ENCODE assay signal across 16 cellular contexts in the genomic region with DNA sequence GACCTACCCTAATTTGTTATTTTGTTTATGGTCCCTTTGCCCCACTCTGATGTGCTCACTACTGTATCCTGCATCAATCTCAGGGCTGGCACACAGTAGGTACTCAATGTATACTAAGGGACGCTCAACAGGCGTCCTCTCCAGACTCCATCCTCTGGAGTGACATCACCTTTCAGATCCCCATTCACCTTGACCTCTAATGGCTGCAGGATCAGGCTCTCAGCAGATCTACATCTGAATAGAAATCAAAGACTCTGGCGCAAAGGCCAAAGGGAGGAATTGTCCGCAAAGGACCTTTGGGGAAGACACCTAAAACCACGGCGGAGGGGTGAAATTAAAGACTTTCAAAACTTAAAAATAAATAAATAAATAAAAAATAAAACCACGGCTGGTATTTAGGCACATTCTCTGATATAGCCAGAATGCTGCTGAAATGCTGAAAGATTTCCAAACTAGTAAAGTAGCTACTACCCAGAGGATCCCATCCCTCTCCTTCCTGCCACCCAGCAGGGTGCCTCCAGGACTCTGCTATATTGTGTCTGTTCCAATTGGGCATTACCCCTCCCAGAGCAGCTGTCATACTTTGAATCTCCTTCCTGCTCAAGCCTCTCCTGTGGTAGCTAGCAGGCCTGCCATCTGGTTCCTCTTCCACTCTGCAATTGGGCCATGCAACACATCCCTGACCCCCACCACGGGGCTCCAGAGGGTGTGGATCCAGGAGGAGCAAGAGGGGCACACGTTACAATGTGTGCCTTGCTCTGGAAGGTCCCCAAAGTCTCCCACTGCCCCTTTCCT. TPM values are rescaled to one million over a fixed set of nuclear protein-coding genes. Genes with fewer than 3 reads are reported as not detected.
DNase-seq lines count a peak whose midpoint lies in the region; ATAC-seq and TF ChIP-seq lines count a peak whose summit lies in the region.
"Had no signal": no experiment of that assay in that cellular context is flagged by ENCODE, and none has a peak within 500 bp of the region (broad histone marks: within the 10 kb centered on the region; RNA-seq: fewer than 3 reads in every experiment).

No MANE protein-coding gene starts in this region.

- TF ChIP-seq CTCF in natural killer cell (IDR thresholded peaks at IDR 0.05) (no peak), neural progenitor cell (IDR thresholded peaks at IDR 0.05) (no peak)

- H3K27me3 Mint-ChIP-seq in natural killer cell (ENCODE audit: low read depth in 2 of 2): peaks cover 6 to 14% of the 10 kb centered on the region in 2 donors
- H3K27me3 Mint-ChIP-seq in natural killer cell treated with Interleukin-12 subunit alpha and Interleukin-12 subunit beta and Interleukin-15 and Interleukin-18, amount 100 ng/mL, for 72 hours: peaks cover 1 to 11% of the 10 kb centered on the region in 2 donors
- H3K27me3 Mint-ChIP-seq in neural progenitor cell (ENCODE audit: insufficient read depth, low read depth): peaks cover 4% of the 10 kb centered on the region
- H3K27me3 Mint-ChIP-seq: activated naive CD8-positive, alpha-beta T cell; central memory CD8-positive, alpha-beta T cell had no signal

- 73 to 74% methylated on average over 9 of the region's 9 CpGs for WGBS in GM23248 (ENCODE audit: low coverage in 1 of 2, low lambda C conversion rate in 2 of 2, missing lambda C conversion rate in 2 of 2), 2 experiments

- H3K79me2 ChIP-seq in neural progenitor cell (ENCODE audit: low read depth) (peaks cover 88% of the 10 kb centered on the region), GM23248 (ENCODE audit: insufficient read depth) (no peaks in the 10 kb centered on the region)

- peaks cover 100% of the 10 kb centered on the region for H4K20me1 ChIP-seq in neural progenitor cell (ENCODE audit: low read depth)
- H4K20me1 ChIP-seq in GM23248 (ENCODE audit: insufficient read depth): no peaks in the 10 kb centered on the region

- no peaks in the 10 kb centered on the region for H3K9me2 ChIP-seq in GM23248 (ENCODE audit: insufficient read depth)

- H3K4me2 ChIP-seq in neural progenitor cell (no peak overlapping the region), GM23248 (ENCODE audit: unreplicated experiment) (no peak overlapping the region)

- no peak overlapping the region for H2AFZ ChIP-seq in neural progenitor cell (replicated peaks)
- no peak overlapping the region for H2AFZ ChIP-seq in GM23248

- H3K27ac Mint-ChIP-seq in natural killer cell: no peak overlapping the region
- no peak overlapping the region for H3K27ac Mint-ChIP-seq in natural killer cell treated with Interleukin-12 subunit alpha and Interleukin-12 subunit beta and Interleukin-15 and Interleukin-18, amount 100 ng/mL, for 72 hours
- H3K27ac Mint-ChIP-seq in neural progenitor cell: no peak overlapping the region

- H3K27me3 ChIP-seq in neural progenitor cell (no peaks in the 10 kb centered on the region), GM23248 (replicated peaks; ENCODE audit: insufficient read depth) (no peaks in the 10 kb centered on the region)
- H3K27me3 ChIP-seq: uterus had no signal

- no peaks in the 10 kb centered on the region for H3K9me3 Mint-ChIP-seq in natural killer cell
- H3K9me3 Mint-ChIP-seq in natural killer cell treated with Interleukin-12 subunit alpha and Interleukin-12 subunit beta and Interleukin-15 and Interleukin-18, amount 100 ng/mL, for 72 hours: no peaks in the 10 kb centered on the region
- H3K9me3 Mint-ChIP-seq in neural progenitor cell: peaks cover 4% of the 10 kb centered on the region
- H3K9me3 Mint-ChIP-seq: central memory CD8-positive, alpha-beta T cell had no signal

- in situ Hi-C loops in GM23248 (cut with MboI): loop anchor here (25.0 kb wide), 1 partner anchor 431 kb away; no protein-coding TSS in a partner anchor

- H3K4me1 ChIP-seq in neural progenitor cell (peaks cover 42% of the 10 kb centered on the region), GM23248 (ENCODE audit: insufficient read depth) (no peaks in the 10 kb centered on the region; the same call in 1 of the 2 replicates)
- H3K4me1 ChIP-seq: uterus had no signal

- H3K4me1 Mint-ChIP-seq in natural killer cell (peaks cover 25 to 36% of the 10 kb centered on the region in 2 donors), neural progenitor cell (peaks cover 45% of the 10 kb centered on the region)
- H3K4me1 Mint-ChIP-seq in natural killer cell treated with Interleukin-12 subunit alpha and Interleukin-12 subunit beta and Interleukin-15 and Interleukin-18, amount 100 ng/mL, for 72 hours (ENCODE audit: low read depth in 2 of 2): peaks cover 13 to 24% of the 10 kb centered on the region in 2 donors

- H3K4me3 Mint-ChIP-seq in natural killer cell: peak overlapping the region; percentile 45
- no peak overlapping the region for H3K4me3 Mint-ChIP-seq in natural killer cell treated with Interleukin-12 subunit alpha and Interleukin-12 subunit beta and Interleukin-15 and Interleukin-18, amount 100 ng/mL, for 72 hours
- no peak overlapping the region for H3K4me3 Mint-ChIP-seq in neural progenitor cell
- H3K4me3 Mint-ChIP-seq: activated naive CD8-positive, alpha-beta T cell; central memory CD8-positive, alpha-beta T cell had no signal

- H3F3A ChIP-seq in neural progenitor cell (ENCODE audit: low read depth) (peaks cover 3% of the 10 kb centered on the region), GM23248 (ENCODE audit: insufficient read depth) (peaks cover 5% of the 10 kb centered on the region; the same call in 1 of the 2 replicates)

- H3K4me3 ChIP-seq in neural progenitor cell (no peak overlapping the region), GM23248 (no peak overlapping the region)
- H3K4me3 ChIP-seq: left lung, uterus had no signal

- H3K27ac ChIP-seq in neural progenitor cell: no peak overlapping the region
- no peak overlapping the region for H3K27ac ChIP-seq in GM23248
- H3K27ac ChIP-seq: left lung, uterus had no signal

- H3K36me3 Mint-ChIP-seq in natural killer cell: no peaks in the 10 kb centered on the region
- no peaks in the 10 kb centered on the region for H3K36me3 Mint-ChIP-seq in natural killer cell treated with Interleukin-12 subunit alpha and Interleukin-12 subunit beta and Interleukin-15 and Interleukin-18, amount 100 ng/mL, for 72 hours
- peaks cover 40% of the 10 kb centered on the region for H3K36me3 Mint-ChIP-seq in neural progenitor cell

- H3K9me3 ChIP-seq in neural progenitor cell (ENCODE audit: low read depth): no peaks in the 10 kb centered on the region
- H3K9me3 ChIP-seq in GM23248 (ENCODE audit: low read depth): no peaks in the 10 kb centered on the region
- H3K9me3 ChIP-seq: left lung, uterus had no signal

- H3K9ac ChIP-seq in neural progenitor cell (no peak overlapping the region), GM23248 (no peak overlapping the region)

- no peak for ATAC-seq in natural killer cell
- ATAC-seq in natural killer cell treated with Interleukin-12 subunit alpha and Interleukin-12 subunit beta and Interleukin-15 and Interleukin-18, amount 100 ng/mL, for 72 hours: no peak
- ATAC-seq: left lung had no signal

- intact Hi-C loops in natural killer cell (cut with micrococcal nuclease): no loop called here

- no peak for DNase-seq in natural killer cell
- DNase-seq in natural killer cell treated with Interleukin-12 subunit alpha and Interleukin-12 subunit beta and Interleukin-15 and Interleukin-18, amount 100 ng/mL, for 72 hours (ENCODE audit: low spot score): no peak
- peak; percentile 58 to 83 for DNase-seq in NCI-H446 (lab: John Stamatoyannopoulos, UW)
- DNase-seq in cerebellum (ENCODE audit: low spot score): peak; percentile 82
- DNase-seq in H4 (ENCODE audit: low spot score): no peak
- no peak for DNase-seq in neural progenitor cell (ENCODE audit: low spot score)
- no peak for DNase-seq in amniotic stem cell (lab: John Stamatoyannopoulos, UW)
- DNase-seq in GM23248: no peak
- DNase-seq: erythroblast; left lung; RPMI8226; stimulated activated naive CD4-positive, alpha-beta T cell treated with Interleukin-2 at 50 U/mL for 16 hours; T1000; uterus had no signal

- H3K36me3 ChIP-seq in neural progenitor cell (no peaks in the 10 kb centered on the region), GM23248 (ENCODE audit: low read depth) (no peaks in the 10 kb centered on the region)
- H3K36me3 ChIP-seq: left lung, uterus had no signal

RNA-seq across cellular contexts. Expression of a gene that starts 6.1 kb away (rescaled TPM):
- total RNA-seq in natural killer cell (1 to 10 TPM in 2 of 3 donors, under 1 TPM in 1; 0.94 to 2.4 (median 1.7) TPM), cerebellum (82.7 TPM), neural progenitor cell (ENCODE audit: low replicate concordance) (32.2 and 53.7 TPM in 2 replicates)
- 1 to 10 TPM in 1 of 2 donors, under 1 TPM in 1; 0.81 to 1.4 TPM for total RNA-seq in natural killer cell treated with Interleukin-12 subunit alpha and Interleukin-12 subunit beta and Interleukin-15 and Interleukin-18, amount 100 ng/mL, for 72 hours
- 2.7 and 5.1 TPM in 2 replicates for total RNA-seq in H4 (2014; rRNA removed; shearing (Covaris generic))
- total RNA-seq in GM23248 (2014; rRNA removed; shearing (Covaris generic)): 0.25 and 0.32 TPM in 2 replicates
- 0.76 and 0.93 TPM in 2 replicates for polyA plus RNA-seq in GM23248 (2016; fragmentation: Nextera tagmentation; extraction: Ambion mirVana)

RNA-seq across cellular contexts. Expression of a gene that starts 51.9 kb away (rescaled TPM):
- total RNA-seq in natural killer cell (under 1 TPM in 1 of 3 donors, not detected in 2; 0.20 TPM), cerebellum (0.27 TPM), neural progenitor cell (ENCODE audit: low replicate concordance) (0.09 and 0.30 TPM in 2 replicates)
- total RNA-seq in natural killer cell treated with Interleukin-12 subunit alpha and Interleukin-12 subunit beta and Interleukin-15 and Interleukin-18, amount 100 ng/mL, for 72 hours: under 1 TPM in 1 of 2 donors, not detected in 1; 0.08 TPM
- not detected in 2 replicates for total RNA-seq in H4 (2014; rRNA removed; shearing (Covaris generic))
- total RNA-seq in GM23248 (2014; rRNA removed; shearing (Covaris generic)): 0.32 and 0.89 TPM in 2 replicates
- 1.5 and 1.8 TPM in 2 replicates for polyA plus RNA-seq in GM23248 (2016; fragmentation: Nextera tagmentation; extraction: Ambion mirVana)

RNA-seq across cellular contexts. Expression of a gene that starts 52.0 kb away (rescaled TPM):
- total RNA-seq in natural killer cell (under 1 TPM in 2 of 3 donors, not detected in 1; 0.39 to 0.40 TPM), cerebellum (not detected), neural progenitor cell (ENCODE audit: low replicate concordance) (not detected in 2 replicates)
- not detected for total RNA-seq in natural killer cell treated with Interleukin-12 subunit alpha and Interleukin-12 subunit beta and Interleukin-15 and Interleukin-18, amount 100 ng/mL, for 72 hours
- total RNA-seq in H4 (2014; rRNA removed; shearing (Covaris generic)): not detected in 2 replicates
- 2.4 TPM in 1 of 2 replicates, not detected in the other for total RNA-seq in GM23248 (2014; rRNA removed; shearing (Covaris generic))
- 0.48 and 0.61 TPM in 2 replicates for polyA plus RNA-seq in GM23248 (2016; fragmentation: Nextera tagmentation; extraction: Ambion mirVana)

Comparison
In these comparisons a context has a peak if more than half of its experiments do, and no peak if none do; other contexts are left out.
1. DNase-seq: peak in NCI-H446 (2 of 2) and cerebellum (single experiment); none in natural killer cell (single experiment), natural killer cell treated with Interleukin-12 subunit alpha and Interleukin-12 subunit beta and Interleukin-15 and Interleukin-18, amount 100 ng/mL, for 72 hours (single experiment), H4 (single experiment), neural progenitor cell (single experiment), amniotic stem cell (single experiment) and GM23248 (single experiment).